In the genomic region with DNA sequence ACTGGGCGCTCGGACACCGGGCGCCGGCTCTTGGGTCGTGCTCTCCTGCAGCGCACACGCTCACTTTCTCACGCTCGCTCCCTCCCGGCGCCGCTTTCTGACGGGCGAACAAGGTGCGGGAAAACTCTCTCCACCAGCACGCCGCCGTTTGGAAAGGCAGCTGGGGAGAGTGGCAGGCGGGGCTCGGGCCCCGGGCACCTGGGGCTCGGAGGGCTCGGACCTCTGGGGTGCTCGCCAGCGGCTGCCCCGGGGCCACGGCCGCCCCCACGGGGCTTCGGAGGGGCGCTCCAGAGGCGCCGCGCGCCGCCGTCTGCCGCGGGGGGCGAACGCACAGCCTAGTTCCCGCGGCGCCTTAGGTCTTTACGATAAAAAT, we compare ENCODE assay signal across 7 cellular contexts. TPM values are rescaled to one million over a fixed set of nuclear protein-coding genes. Genes with fewer than 3 reads are reported as not detected.
DNase-seq lines count a peak whose midpoint lies in the region; ATAC-seq and TF ChIP-seq lines count a peak whose summit lies in the region.

No MANE protein-coding gene starts in this region.

- no peaks in the 10 kb centered on the region for H3K9me2 ChIP-seq in SU-DHL-6 (replicated peaks; ENCODE audit: insufficient read depth, low read length)

- H3K4me1 ChIP-seq in sigmoid colon = peaks cover 0 to 65% (median 62%) of the 10 kb centered on the region in 4 donors

- no peaks in the 10 kb centered on the region for H3K27me3 ChIP-seq in SU-DHL-6 (ENCODE audit: low read length)
- H3K27me3 ChIP-seq in sigmoid colon = no peaks in the 10 kb centered on the region

- no peaks in the 10 kb centered on the region for H4K20me1 ChIP-seq in SU-DHL-6 (ENCODE audit: low read depth, low read length)

- intact Hi-C loops in sigmoid colon (cut with DNase I) = loop anchor here (2.0 to 10.0 kb wide), 4 partner anchors 19 to 293 kb away; partner anchors contain the start of gene KIF5B

- H3K36me3 ChIP-seq in SU-DHL-6 (ENCODE audit: low read length) (peaks cover 8% of the 10 kb centered on the region; the same call in 1 of the 2 replicates), sigmoid colon (peaks cover 0 to 8% (median 0%) of the 10 kb centered on the region in 4 donors)

- TF ChIP-seq POLR2A in sigmoid colon (IDR thresholded peaks at IDR 0.05) = no peak

- TF ChIP-seq CTCF in SU-DHL-6 (IDR thresholded peaks at IDR 0.05; ENCODE audit: insufficient read depth, low read length, poor library complexity, severe bottlenecking) (no peak), fibroblast of villous mesenchyme (IDR thresholded peaks at IDR 0.05; ENCODE audit: insufficient read depth, low read depth, low read length) (no peak), sigmoid colon (IDR thresholded peaks at IDR 0.05) (no peak)

- H3K9me3 ChIP-seq in SU-DHL-6 (ENCODE audit: insufficient read depth, low read length) (no peaks in the 10 kb centered on the region), sigmoid colon (no peaks in the 10 kb centered on the region)

- H3K27ac ChIP-seq in SU-DHL-6 (ENCODE audit: low read depth, low read length) (peak overlapping the region; percentile 93), sigmoid colon (peak overlapping the region; percentile 99 to 100 (median 100))

- no peak for TF ChIP-seq EP300 in sigmoid colon (IDR thresholded peaks at IDR 0.05)

- peak overlapping the region; percentile 81 for H3K4me2 ChIP-seq in SU-DHL-6 (ENCODE audit: low read depth, low read length, poor library complexity, severe bottlenecking)

- DNase-seq in fibroblast of villous mesenchyme (ENCODE audit: low read depth) = no peak
- no peak for DNase-seq in sigmoid colon
- no peak for DNase-seq in CD1c-positive myeloid dendritic cell (ENCODE audit: extremely low spot score)
- no peak for DNase-seq in NCI-H128 (lab: John Stamatoyannopoulos, UW; ENCODE audit: unreplicated experiment)

- H3K79me2 ChIP-seq in SU-DHL-6 (ENCODE audit: insufficient read depth, low read length) = peaks cover 53% of the 10 kb centered on the region

- 0 to 1% methylated on average over 46 of the region's 46 CpGs for WGBS in sigmoid colon, 2 donors

- ATAC-seq in GM18907 (IDR thresholded peaks at IDR 0.05; ENCODE audit: unreplicated experiment) (peak; percentile 23), HG02763 (IDR thresholded peaks at IDR 0.05; ENCODE audit: unreplicated experiment) (peak; percentile 12)

- peak overlapping the region; percentile 82 for H2AFZ ChIP-seq in SU-DHL-6 (ENCODE audit: low read depth, low read length, severe bottlenecking)

- H3K4me3 ChIP-seq in SU-DHL-6 (ENCODE audit: insufficient read depth, low read length, poor library complexity, severe bottlenecking) (peak overlapping the region; percentile 73), fibroblast of villous mesenchyme (ENCODE audit: low read depth, low read length) (peak overlapping the region; percentile 93), sigmoid colon (peak overlapping the region; percentile 84 to 95 (median 90))

- H3F3A ChIP-seq in SU-DHL-6 (ENCODE audit: insufficient read depth) = peaks cover 10% of the 10 kb centered on the region

- H3K9ac ChIP-seq in SU-DHL-6 (ENCODE audit: low read length) = peak overlapping the region; percentile 100

RNA-seq across cellular contexts. Expression of gene EPC1, which starts 0.4 kb away (rescaled TPM):
- total RNA-seq in fibroblast of villous mesenchyme (19.4 and 24.5 TPM in 2 replicates), sigmoid colon (10 to 100 TPM; 42.6 to 54.3 (median 46.1) TPM)
- 10 to 100 TPM; 13.2 to 16.4 (median 14.4) TPM for polyA plus RNA-seq in sigmoid colon
